ENCODE assay signal across 14 cellular contexts in the genomic region with DNA sequence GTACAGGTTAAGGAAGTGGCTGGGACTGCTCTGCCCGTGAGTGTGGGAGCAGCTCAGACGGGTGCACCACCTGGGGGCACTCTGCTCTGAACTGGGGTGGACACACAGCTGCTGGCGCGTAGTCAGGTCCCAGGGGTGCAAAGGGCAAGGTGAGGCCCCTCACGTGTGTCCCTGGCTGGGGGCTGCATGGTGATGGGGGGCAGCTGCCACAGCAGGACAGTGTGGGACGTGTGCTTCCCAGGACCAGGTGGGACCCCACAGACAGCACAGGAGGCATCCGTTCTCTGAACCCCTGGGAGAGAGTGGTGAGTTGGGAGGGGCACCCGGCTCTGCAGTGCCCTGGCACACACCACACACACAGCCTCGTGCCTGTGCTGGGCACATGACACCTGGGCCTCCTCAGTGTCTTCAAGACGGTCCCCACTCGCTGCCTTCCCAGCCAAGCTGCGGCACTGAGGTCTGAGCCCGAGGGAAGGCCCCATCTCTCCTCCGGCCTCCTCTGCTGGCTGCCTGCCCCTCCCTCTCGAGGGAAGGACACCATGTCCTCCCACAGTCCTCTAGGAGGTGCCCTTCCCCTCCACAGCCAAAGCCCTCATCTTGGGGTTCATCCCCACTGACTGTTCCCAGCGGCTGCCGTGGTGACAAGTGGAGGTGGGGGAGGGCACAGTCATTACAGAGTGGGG. TPM values are rescaled to one million over a fixed set of nuclear protein-coding genes. Genes with fewer than 3 reads are reported as not detected.
DNase-seq lines count a peak whose midpoint lies in the region; ATAC-seq and TF ChIP-seq lines count a peak whose summit lies in the region.
"Had no signal": no experiment of that assay in that cellular context is flagged by ENCODE, and none has a peak within 500 bp of the region (broad histone marks: within the 10 kb centered on the region; RNA-seq: fewer than 3 reads in every experiment).

No MANE protein-coding gene starts in this region.

- no peak overlapping the region for H2BK120ac ChIP-seq in IMR-90 (ENCODE audit: low read depth, low read length)

- dilution Hi-C loops in IMR-90 (cut with HindIII; ENCODE audit: low sequenced_read_pairs, unreplicated experiment): no loop called here

- in situ Hi-C loops in IMR-90 (cut with MboI; ENCODE audit: low sequenced_read_pairs): no loop called here

- no peak for TF ChIP-seq CTCF in IMR-90 (conservative IDR thresholded peaks at IDR 0.05; ENCODE audit: low read depth, low read length)
- peak; percentile 27 for TF ChIP-seq CTCF in chondrocyte (IDR thresholded peaks at IDR 0.05)

- no peak overlapping the region for H3K27ac ChIP-seq in IMR-90 (ENCODE audit: insufficient read depth, low read length)

- H3K36me3 Mint-ChIP-seq in chondrocyte (ENCODE audit: low read depth): no peaks in the 10 kb centered on the region

- no peaks in the 10 kb centered on the region for H3K27me3 Mint-ChIP-seq in chondrocyte (ENCODE audit: low read depth)

- no peak overlapping the region for H3K23ac ChIP-seq in IMR-90 (ENCODE audit: low read depth, low read length)

- no peak overlapping the region for H4K91ac ChIP-seq in IMR-90 (ENCODE audit: insufficient read depth, low read depth, low read length)

- no peak overlapping the region for H3K14ac ChIP-seq in IMR-90 (replicated peaks; ENCODE audit: low read depth, low read length)

- no peak overlapping the region for H3K27ac Mint-ChIP-seq in chondrocyte (ENCODE audit: unreplicated experiment)

- H4K5ac ChIP-seq in IMR-90 (ENCODE audit: low read depth, low read length): no peak overlapping the region

- no peaks in the 10 kb centered on the region for H3K36me3 ChIP-seq in IMR-90 (ENCODE audit: control insufficient read depth, insufficient read depth, low read length)

- H3K4me1 ChIP-seq in IMR-90 (ENCODE audit: control insufficient read depth, insufficient read depth, low read length): peaks cover 4% of the 10 kb centered on the region

- no peaks in the 10 kb centered on the region for H3K9me3 Mint-ChIP-seq in chondrocyte (ENCODE audit: low read depth)

- no peaks in the 10 kb centered on the region; the same call in 1 of the 2 replicates for H3K9me1 ChIP-seq in IMR-90 (ENCODE audit: insufficient read depth, low read length)

- H3K4me2 ChIP-seq in IMR-90 (ENCODE audit: low read depth, low read length): no peak overlapping the region

- 0 out of 2 replicates have a peak, but pooled peaks have one; percentile 4 for TF ChIP-seq RAD21 in IMR-90 (IDR thresholded peaks at IDR 0.05; ENCODE audit: low read length)

- no peak overlapping the region for H3K4ac ChIP-seq in IMR-90 (ENCODE audit: low read depth, low read length)

- no TSS peak for BruUV-seq in IMR-90 (replicated peaks; lab: Mats Ljungman, UMichigan)

- H4K8ac ChIP-seq in IMR-90 (ENCODE audit: low read depth in 2 of 2, low read length in 2 of 2): no peak overlapping the region

- no CpG with 5 or more reads among the region's 17 CpGs for WGBS in IMR-90 (ENCODE audit: extremely low coverage in 2 of 2, insufficient read length in 1 of 2), 2 experiments

- ATAC-seq in IMR-90 (ENCODE audit: low read depth): no peak
- no peak for ATAC-seq in HG02642 (IDR thresholded peaks at IDR 0.05; ENCODE audit: poor library complexity, unreplicated experiment)
- ATAC-seq in HG03439 (IDR thresholded peaks at IDR 0.05; ENCODE audit: unreplicated experiment): no peak
- ATAC-seq: left ventricle myocardium superior had no signal

- H2BK15ac ChIP-seq in IMR-90 (ENCODE audit: low read depth, low read length): no peak overlapping the region

- H3K18ac ChIP-seq in IMR-90 (ENCODE audit: low read depth, low read length): no peak overlapping the region

- POLR2A ChIA-PET in IMR-90 (lab: Charles Lee; ENCODE audit: unreplicated experiment): no interaction called here

- H2BK20ac ChIP-seq in IMR-90 (ENCODE audit: low read depth, low read length): no peak overlapping the region

- H3K79me1 ChIP-seq in IMR-90 (ENCODE audit: low read depth in 1 of 2, low read length in 2 of 2): no peaks in the 10 kb centered on the region

- CTCF ChIA-PET in IMR-90 (lab: Yijun Ruan, JAX): no interaction called here

- H2BK5ac ChIP-seq in IMR-90 (ENCODE audit: low read depth, low read length, poor library complexity, severe bottlenecking): no peak overlapping the region

- no peak for DNase-seq in IMR-90
- DNase-seq in activated CD4-positive, alpha-beta T cell treated with anti-CD3 and anti-CD28 coated beads, Interleukin-2, amount 50 U/mL, for 1 hour: peak; percentile 37
- no peak for DNase-seq in chondrocyte (ENCODE audit: low spot score)
- DNase-seq in stimulated activated CD4-positive, alpha-beta T cell treated with anti-CD3 and anti-CD28 coated beads, Interleukin-4, amount 100 ng/mL, for 1 hour: peak; percentile 29
- DNase-seq in DMS53 treated with DMSO at 0.1 percent for 48 hours (lab: John Stamatoyannopoulos, UW; ENCODE audit: unreplicated experiment): no peak
- DNase-seq in hypothalamus (lab: John Stamatoyannopoulos, UW): no peak
- DNase-seq: DMS79, foreskin fibroblast, left ventricle myocardium superior, NCI-H2029 treated with DMSO at 0.1 percent for 48 hours, SHP77 had no signal

- H3K9ac ChIP-seq in IMR-90 (ENCODE audit: low read depth, low read length): no peak overlapping the region

- TF ChIP-seq POLR2A in IMR-90 (IDR thresholded peaks at IDR 0.05; ENCODE audit: low read depth, low read length): no peak

- H2AFZ ChIP-seq in IMR-90 (replicated peaks; ENCODE audit: low read length, poor library complexity): no peak overlapping the region

- H4K20me1 ChIP-seq in IMR-90 (ENCODE audit: insufficient read depth, low read length): no peaks in the 10 kb centered on the region; the same call in 1 of the 2 replicates

- peaks cover 7% of the 10 kb centered on the region for H3K4me1 Mint-ChIP-seq in chondrocyte (ENCODE audit: low read depth)

- H2AK5ac ChIP-seq in IMR-90 (ENCODE audit: low read depth, low read length): no peak overlapping the region

- no peak overlapping the region for H3K56ac ChIP-seq in IMR-90 (ENCODE audit: extremely low read depth, insufficient read depth, low read length)

- no peak overlapping the region for H3K4me3 ChIP-seq in IMR-90 (ENCODE audit: insufficient read depth, low read depth, low read length)

- no peak overlapping the region for H3K4me3 Mint-ChIP-seq in chondrocyte (ENCODE audit: unreplicated experiment)

- no peak overlapping the region for H2AK9ac ChIP-seq in IMR-90 (replicated peaks; ENCODE audit: low read depth, low read length, poor library complexity)

- no peaks in the 10 kb centered on the region for H3K27me3 ChIP-seq in IMR-90 (ENCODE audit: control insufficient read depth, insufficient read depth, low read length)

- no peaks in the 10 kb centered on the region for H3K9me3 ChIP-seq in IMR-90 (ENCODE audit: control insufficient read depth, insufficient read depth, low read length)

- intact Hi-C loops in IMR-90 (cut with micrococcal nuclease): no loop called here

TF ChIP-seq in IMR-90, 13 proteins besides CTCF, POLR2A, EP300 and RAD21:
- TF ChIP-seq RFX5 (IDR thresholded peaks at IDR 0.05; ENCODE audit: low read depth, low read length): no peak
- TF ChIP-seq MAFK (IDR thresholded peaks at IDR 0.05; ENCODE audit: low read depth, low read length): no peak
- no peak for TF ChIP-seq CEBPB (IDR thresholded peaks at IDR 0.05; ENCODE audit: low read depth, low read length)
- no peak for TF ChIP-seq CHD1 (IDR thresholded peaks at IDR 0.05; ENCODE audit: low read depth, low read length)
- TF ChIP-seq RCOR1 (IDR thresholded peaks at IDR 0.05; ENCODE audit: insufficient replicate concordance, low read length): no peak
- no peak for TF ChIP-seq NFE2L2 (IDR thresholded peaks at IDR 0.05; ENCODE audit: low read depth, low read length)
TF ChIP-seq in IMR-90: peak in this region for 0.

RNA-seq across cellular contexts. Expression of a gene that starts 24.7 kb away (rescaled TPM):
- 0.18 and 0.28 TPM in 2 replicates for total RNA-seq in IMR-90 (2012; rRNA removed)
- polyA plus RNA-seq in IMR-90 (2012; rRNA removed): 0.87 and 0.96 TPM in 2 replicates
- 0.65 and 1.2 TPM in 2 replicates for polyA plus RNA-seq in IMR-90 (2012; cell fraction: cytosol; rRNA removed)
- polyA plus RNA-seq in IMR-90 (2012; cell fraction: nucleus; rRNA removed; ENCODE audit: low replicate concordance): 0.96 and 2.9 TPM in 2 replicates
- total RNA-seq in chondrocyte: 5.8 to 12.7 TPM (median 11.7 TPM) in 3 replicates
- total RNA-seq: pulmonary artery endothelial cell had no signal

RNA-seq across cellular contexts. Expression of a gene that starts 34.1 kb away (rescaled TPM):
- total RNA-seq in IMR-90 (2012; rRNA removed): 0.56 and 0.72 TPM in 2 replicates
- polyA plus RNA-seq in IMR-90 (2012; rRNA removed): 4.0 and 4.8 TPM in 2 replicates
- 2.3 and 3.9 TPM in 2 replicates for polyA plus RNA-seq in IMR-90 (2012; cell fraction: cytosol; rRNA removed)
- 30.3 and 57.8 TPM in 2 replicates for polyA plus RNA-seq in IMR-90 (2012; cell fraction: nucleus; rRNA removed; ENCODE audit: low replicate concordance)
- total RNA-seq in chondrocyte: 3.6 to 5.3 TPM (median 4.0 TPM) in 3 replicates

RNA-seq across cellular contexts. Expression of a gene that starts 46.8 kb away (rescaled TPM):
- total RNA-seq in IMR-90 (2012; rRNA removed): 30.6 and 33.6 TPM in 2 replicates
- 667 and 912 TPM in 2 replicates for polyA plus RNA-seq in IMR-90 (2012; rRNA removed)
- polyA plus RNA-seq in IMR-90 (2012; cell fraction: cytosol; rRNA removed): 91.5 and 373 TPM in 2 replicates
- 118 and 386 TPM in 2 replicates for polyA plus RNA-seq in IMR-90 (2012; cell fraction: nucleus; rRNA removed; ENCODE audit: low replicate concordance)
- total RNA-seq in chondrocyte: 313 to 316 TPM (median 313 TPM) in 3 replicates

RNA-seq across cellular contexts. Expression of a gene that starts 47.5 kb away (rescaled TPM):
- total RNA-seq in IMR-90 (2012; rRNA removed): 0.56 and 1.3 TPM in 2 replicates
- polyA plus RNA-seq in IMR-90 (2012; rRNA removed): 2.0 and 2.2 TPM in 2 replicates
- 1.7 and 2.5 TPM in 2 replicates for polyA plus RNA-seq in IMR-90 (2012; cell fraction: cytosol; rRNA removed)
- 0.96 and 4.6 TPM in 2 replicates for polyA plus RNA-seq in IMR-90 (2012; cell fraction: nucleus; rRNA removed; ENCODE audit: low replicate concordance)
- 1.3 to 1.8 TPM (median 1.4 TPM) in 3 replicates for total RNA-seq in chondrocyte

RNA-seq across cellular contexts. Expression of a gene that starts 55.7 kb away (rescaled TPM):
- total RNA-seq in IMR-90 (2012; rRNA removed) (0.90 and 1.4 TPM in 2 replicates), chondrocyte (1.1 to 1.5 TPM (median 1.2 TPM) in 3 replicates)
- 2.8 and 2.9 TPM in 2 replicates for polyA plus RNA-seq in IMR-90 (2012; rRNA removed)
- 1.8 TPM in 2 replicates for polyA plus RNA-seq in IMR-90 (2012; cell fraction: cytosol; rRNA removed)
- 16.5 and 21.4 TPM in 2 replicates for polyA plus RNA-seq in IMR-90 (2012; cell fraction: nucleus; rRNA removed; ENCODE audit: low replicate concordance)

Comparison
In these comparisons a context has a peak if more than half of its experiments do, and no peak if none do; other contexts are left out.
1. DNase-seq: peak in activated CD4-positive, alpha-beta T cell treated with anti-CD3 and anti-CD28 coated beads, Interleukin-2, amount 50 U/mL, for 1 hour (single experiment) and stimulated activated CD4-positive, alpha-beta T cell treated with anti-CD3 and anti-CD28 coated beads, Interleukin-4, amount 100 ng/mL, for 1 hour (single experiment); none in IMR-90 (single experiment), chondrocyte (single experiment), DMS53 treated with DMSO at 0.1 percent for 48 hours (single experiment) and hypothalamus (0 of 51).